Comparison of ENCODE assay signal across 19 cellular contexts in genomic region chrY:21242793-21243192, GRCh38.
"Had no signal": no experiment of that assay in that cellular context is flagged by ENCODE, and none has a peak within 500 bp of the region (broad histone marks: within the 10 kb centered on the region; RNA-seq: fewer than 3 reads in every experiment).

No MANE protein-coding gene starts in this region.

- H3K4me1 ChIP-seq: ascending aorta, right lobe of liver, thyroid gland had no signal

- H3K27me3 ChIP-seq: ascending aorta, ovary, right lobe of liver, thyroid gland had no signal

- H3K36me3 ChIP-seq: ascending aorta, ovary, right lobe of liver, thyroid gland had no signal

- ATAC-seq: left cardiac atrium; naive thymus-derived CD8-positive, alpha-beta T cell; right lobe of liver; SK-N-SH treated with all-trans-retinoic acid at 6 μM for 48 hours had no signal

- H3K4me3 ChIP-seq: ascending aorta, coronary artery, ovary, right lobe of liver, thyroid gland had no signal

- DNase-seq: activated CD4-positive, alpha-beta T cell treated with anti-CD3 and anti-CD28 coated beads for 4 hours; activated effector memory CD4-positive, alpha-beta T cell treated with Interleukin-2 at 50 U/mL for 16 hours; activated T-cell treated with anti-CD3 and anti-CD28 coated beads for 4 hours; erythroblast; foreskin melanocyte; glutamatergic neuron; hippocampal formation; left cardiac atrium; mesendoderm; naive thymus-derived CD8-positive, alpha-beta T cell; ovary; right lobe of liver; small intestine; stimulated activated CD4-positive, alpha-beta T cell treated with anti-CD3 and anti-CD28 coated beads, Interleukin-4, amount 100 ng/mL, for 1 hour; thyroid gland had no signal

- H3K27me3 Mint-ChIP-seq: naive thymus-derived CD8-positive, alpha-beta T cell had no signal

- H3K27ac ChIP-seq: ascending aorta, coronary artery, ovary, right lobe of liver, thyroid gland, VCaP had no signal

- H3K9me3 ChIP-seq: ascending aorta, ovary, right lobe of liver, thyroid gland had no signal
